8 cellular contexts compared by ENCODE assay signal in the genomic region with DNA sequence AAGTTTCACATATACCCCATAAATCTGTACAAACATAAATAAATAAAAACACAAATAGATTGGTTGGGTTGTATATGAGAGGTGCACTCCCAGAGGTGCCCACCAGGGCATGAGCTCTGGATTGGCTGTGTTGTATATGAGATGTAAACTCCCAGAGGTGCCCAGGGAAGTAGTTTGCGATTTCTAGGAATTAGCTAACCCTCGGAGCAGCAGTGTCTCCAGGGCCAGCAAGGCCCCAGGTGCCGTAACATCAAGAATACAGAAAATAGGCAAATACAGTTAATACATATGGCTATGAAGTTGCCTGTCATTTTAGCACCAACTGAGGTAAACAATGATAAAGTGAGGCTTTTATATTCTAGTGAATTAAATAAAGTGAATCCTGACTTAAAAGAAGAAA. TPM values are rescaled to one million over a fixed set of nuclear protein-coding genes. Genes with fewer than 3 reads are reported as not detected.
DNase-seq lines count a peak whose midpoint lies in the region; ATAC-seq and TF ChIP-seq lines count a peak whose summit lies in the region.

No MANE protein-coding gene starts in this region.

- H4K8ac ChIP-seq in mesendoderm (ENCODE audit: low read depth, low read length): no peak overlapping the region

- no peaks in the 10 kb centered on the region for H3K27me3 ChIP-seq in mesendoderm (ENCODE audit: insufficient read depth, low read length, poor library complexity)

- POLR2A ChIA-PET in WTC11 (lab: Charles Lee): no interaction called here

- DNase-seq in DMS 273 (lab: John Stamatoyannopoulos, UW; ENCODE audit: unreplicated experiment): peak; percentile 64
- DNase-seq in HFF-Myc (ENCODE audit: extremely low read depth, low read depth): no peak
- peak; percentile 25 for DNase-seq in WTC11 (ENCODE audit: low spot score)
- DNase-seq in mesendoderm: peak; percentile 29
- DNase-seq in activated CD4-positive, CD25-positive, alpha-beta regulatory T cell (lab: John Stamatoyannopoulos, UW): no peak
- no peak for DNase-seq in inferior parietal cortex (ENCODE audit: extremely low spot score)
- DNase-seq in NCI-H510A treated with DMSO at 0.1 percent for 48 hours (lab: John Stamatoyannopoulos, UW): no peak

- no peak overlapping the region for H3K56ac ChIP-seq in mesendoderm (ENCODE audit: low read length)

- ATAC-seq in WTC11 (peak; percentile 91), HG02798 (IDR thresholded peaks at IDR 0.05; ENCODE audit: poor library complexity, unreplicated experiment) (no peak)

- H3K4ac ChIP-seq in mesendoderm (ENCODE audit: low read depth, low read length): no peak overlapping the region

- no peak overlapping the region for H3K27ac Mint-ChIP-seq in WTC11

- peaks cover 16% of the 10 kb centered on the region for H3K27me3 Mint-ChIP-seq in WTC11 (ENCODE audit: low read depth)

- CTCF ChIA-PET in WTC11 (lab: Charles Lee): interaction anchor here (0.6 to 1.4 kb wide), 7 partner anchors 9 to 108 kb away, joined by 3 to 9 read pairs (median 4); a partner anchor contains a TSS

- peaks cover 5% of the 10 kb centered on the region; the same call in 1 of the 2 replicates for H3K4me1 Mint-ChIP-seq in WTC11

- H4K5ac ChIP-seq in mesendoderm (ENCODE audit: low read length): no peak overlapping the region

- no peak overlapping the region for H2AK5ac ChIP-seq in mesendoderm (ENCODE audit: low read length)

- no peaks in the 10 kb centered on the region for H3K36me3 ChIP-seq in mesendoderm (ENCODE audit: control insufficient read depth, insufficient read depth, low read length)

- no peak overlapping the region for H3K23ac ChIP-seq in mesendoderm (ENCODE audit: low read length)

- no peaks in the 10 kb centered on the region for H3K4me1 ChIP-seq in mesendoderm (ENCODE audit: control insufficient read depth, low read depth, low read length)

- H2BK5ac ChIP-seq in mesendoderm (ENCODE audit: low read length): no peak overlapping the region

- H3K79me1 ChIP-seq in mesendoderm (ENCODE audit: low read length): no peaks in the 10 kb centered on the region

- H3K36me3 Mint-ChIP-seq in WTC11: no peaks in the 10 kb centered on the region

- H3K4me2 ChIP-seq in mesendoderm (ENCODE audit: low read length): no peak overlapping the region

- no peak overlapping the region for H3K27ac ChIP-seq in mesendoderm (ENCODE audit: low read depth, low read length)

- no peak overlapping the region for H3K9ac ChIP-seq in mesendoderm (ENCODE audit: low read length)

- H3K18ac ChIP-seq in mesendoderm (ENCODE audit: low read length): no peak overlapping the region

- H3K9me3 Mint-ChIP-seq in WTC11: no peaks in the 10 kb centered on the region

- no peak overlapping the region for H3K4me3 Mint-ChIP-seq in WTC11

- no peaks in the 10 kb centered on the region for H3K79me2 ChIP-seq in mesendoderm (ENCODE audit: control insufficient read depth, insufficient read depth, low read length)

- TF ChIP-seq CTCF in HFF-Myc (IDR thresholded peaks at IDR 0.05; ENCODE audit: low read depth, low read length, missing control alignments) (peak; percentile 61), WTC11 (IDR thresholded peaks at IDR 0.05) (peak; percentile 39)

- H3K4me3 ChIP-seq in HFF-Myc (replicated peaks; ENCODE audit: low read depth, low read length) (no peak overlapping the region), mesendoderm (ENCODE audit: low read length) (no peak overlapping the region)

- H2BK120ac ChIP-seq in mesendoderm (ENCODE audit: low read depth, low read length): no peak overlapping the region

- no CpG with 5 or more reads among the region's 3 CpGs for WGBS in mesendoderm (ENCODE audit: extremely low coverage, insufficient coverage, low lambda C conversion rate)

- no peak overlapping the region for H2BK15ac ChIP-seq in mesendoderm (replicated peaks; ENCODE audit: low read depth)

TF ChIP-seq in WTC11, 78 proteins besides CTCF, POLR2A, EP300 and RAD21 (continues in another document):
- no peak for TF ChIP-seq ESRRA (CRISPR knock-in tag; IDR thresholded peaks at IDR 0.05; ENCODE audit: borderline replicate concordance)
- TF ChIP-seq ETV6 (CRISPR knock-in tag; IDR thresholded peaks at IDR 0.05): no peak
- TF ChIP-seq, protein P1, sequence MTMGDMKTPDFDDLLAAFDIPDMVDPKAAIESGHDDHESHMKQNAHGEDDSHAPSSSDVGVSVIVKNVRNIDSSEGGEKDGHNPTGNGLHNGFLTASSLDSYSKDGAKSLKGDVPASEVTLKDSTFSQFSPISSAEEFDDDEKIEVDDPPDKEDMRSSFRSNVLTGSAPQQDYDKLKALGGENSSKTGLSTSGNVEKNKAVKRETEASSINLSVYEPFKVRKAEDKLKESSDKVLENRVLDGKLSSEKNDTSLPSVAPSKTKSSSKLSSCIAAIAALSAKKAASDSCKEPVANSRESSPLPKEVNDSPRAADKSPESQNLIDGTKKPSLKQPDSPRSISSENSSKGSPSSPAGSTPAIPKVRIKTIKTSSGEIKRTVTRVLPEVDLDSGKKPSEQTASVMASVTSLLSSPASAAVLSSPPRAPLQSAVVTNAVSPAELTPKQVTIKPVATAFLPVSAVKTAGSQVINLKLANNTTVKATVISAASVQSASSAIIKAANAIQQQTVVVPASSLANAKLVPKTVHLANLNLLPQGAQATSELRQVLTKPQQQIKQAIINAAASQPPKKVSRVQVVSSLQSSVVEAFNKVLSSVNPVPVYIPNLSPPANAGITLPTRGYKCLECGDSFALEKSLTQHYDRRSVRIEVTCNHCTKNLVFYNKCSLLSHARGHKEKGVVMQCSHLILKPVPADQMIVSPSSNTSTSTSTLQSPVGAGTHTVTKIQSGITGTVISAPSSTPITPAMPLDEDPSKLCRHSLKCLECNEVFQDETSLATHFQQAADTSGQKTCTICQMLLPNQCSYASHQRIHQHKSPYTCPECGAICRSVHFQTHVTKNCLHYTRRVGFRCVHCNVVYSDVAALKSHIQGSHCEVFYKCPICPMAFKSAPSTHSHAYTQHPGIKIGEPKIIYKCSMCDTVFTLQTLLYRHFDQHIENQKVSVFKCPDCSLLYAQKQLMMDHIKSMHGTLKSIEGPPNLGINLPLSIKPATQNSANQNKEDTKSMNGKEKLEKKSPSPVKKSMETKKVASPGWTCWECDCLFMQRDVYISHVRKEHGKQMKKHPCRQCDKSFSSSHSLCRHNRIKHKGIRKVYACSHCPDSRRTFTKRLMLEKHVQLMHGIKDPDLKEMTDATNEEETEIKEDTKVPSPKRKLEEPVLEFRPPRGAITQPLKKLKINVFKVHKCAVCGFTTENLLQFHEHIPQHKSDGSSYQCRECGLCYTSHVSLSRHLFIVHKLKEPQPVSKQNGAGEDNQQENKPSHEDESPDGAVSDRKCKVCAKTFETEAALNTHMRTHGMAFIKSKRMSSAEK (CRISPR knock-in tag; IDR thresholded peaks at IDR 0.05; ENCODE audit: borderline replicate concordance): no peak
- no peak for TF ChIP-seq KAT7 (CRISPR knock-in tag; IDR thresholded peaks at IDR 0.05; ENCODE audit: borderline replicate concordance)
- TF ChIP-seq, protein P2, sequence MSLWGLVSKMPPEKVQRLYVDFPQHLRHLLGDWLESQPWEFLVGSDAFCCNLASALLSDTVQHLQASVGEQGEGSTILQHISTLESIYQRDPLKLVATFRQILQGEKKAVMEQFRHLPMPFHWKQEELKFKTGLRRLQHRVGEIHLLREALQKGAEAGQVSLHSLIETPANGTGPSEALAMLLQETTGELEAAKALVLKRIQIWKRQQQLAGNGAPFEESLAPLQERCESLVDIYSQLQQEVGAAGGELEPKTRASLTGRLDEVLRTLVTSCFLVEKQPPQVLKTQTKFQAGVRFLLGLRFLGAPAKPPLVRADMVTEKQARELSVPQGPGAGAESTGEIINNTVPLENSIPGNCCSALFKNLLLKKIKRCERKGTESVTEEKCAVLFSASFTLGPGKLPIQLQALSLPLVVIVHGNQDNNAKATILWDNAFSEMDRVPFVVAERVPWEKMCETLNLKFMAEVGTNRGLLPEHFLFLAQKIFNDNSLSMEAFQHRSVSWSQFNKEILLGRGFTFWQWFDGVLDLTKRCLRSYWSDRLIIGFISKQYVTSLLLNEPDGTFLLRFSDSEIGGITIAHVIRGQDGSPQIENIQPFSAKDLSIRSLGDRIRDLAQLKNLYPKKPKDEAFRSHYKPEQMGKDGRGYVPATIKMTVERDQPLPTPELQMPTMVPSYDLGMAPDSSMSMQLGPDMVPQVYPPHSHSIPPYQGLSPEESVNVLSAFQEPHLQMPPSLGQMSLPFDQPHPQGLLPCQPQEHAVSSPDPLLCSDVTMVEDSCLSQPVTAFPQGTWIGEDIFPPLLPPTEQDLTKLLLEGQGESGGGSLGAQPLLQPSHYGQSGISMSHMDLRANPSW (CRISPR knock-in tag; conservative IDR thresholded peaks at IDR 0.05; ENCODE audit: low read depth): no peak
- TF ChIP-seq TEAD1 (CRISPR knock-in tag; IDR thresholded peaks at IDR 0.05): no peak
- TF ChIP-seq, protein P3, sequence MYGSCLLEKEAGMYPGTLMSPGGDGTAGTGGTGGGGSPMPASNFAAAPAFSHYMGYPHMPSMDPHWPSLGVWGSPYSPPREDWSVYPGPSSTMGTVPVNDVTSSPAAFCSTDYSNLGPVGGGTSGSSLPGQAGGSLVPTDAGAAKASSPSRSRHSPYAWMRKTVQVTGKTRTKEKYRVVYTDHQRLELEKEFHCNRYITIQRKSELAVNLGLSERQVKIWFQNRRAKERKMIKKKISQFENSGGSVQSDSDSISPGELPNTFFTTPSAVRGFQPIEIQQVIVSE (CRISPR knock-in tag; IDR thresholded peaks at IDR 0.05; ENCODE audit: borderline replicate concordance): no peak
- TF ChIP-seq MXD4 (CRISPR knock-in tag; IDR thresholded peaks at IDR 0.05; ENCODE audit: borderline replicate concordance): no peak
- TF ChIP-seq ZNF121 (CRISPR knock-in tag; IDR thresholded peaks at IDR 0.05): no peak
- no peak for TF ChIP-seq ATF1 (CRISPR knock-in tag; IDR thresholded peaks at IDR 0.05)
- TF ChIP-seq MYBL2 (CRISPR knock-in tag; IDR thresholded peaks at IDR 0.05): no peak

RNA-seq across cellular contexts. Expression of a gene that starts 5.4 kb away (rescaled TPM):
- 16.8 to 21.4 TPM (median 19.9 TPM) in 3 replicates for total RNA-seq in WTC11 (2021)
- polyA plus RNA-seq in mesendoderm (2013, experiment 1 of 2): 23.6 TPM
- 22.9 TPM for polyA plus RNA-seq in mesendoderm (2013, experiment 2 of 2)

RNA-seq across cellular contexts. Expression of a gene that starts 14.9 kb away (rescaled TPM):
- total RNA-seq in WTC11 (2021): 24.8 to 28.1 TPM (median 27.7 TPM) in 3 replicates
- 40.4 TPM for polyA plus RNA-seq in mesendoderm (2013, experiment 1 of 2)
- polyA plus RNA-seq in mesendoderm (2013, experiment 2 of 2): 40.9 TPM

Comparison
In these comparisons a context has a peak if more than half of its experiments do, and no peak if none do; other contexts are left out.
1. DNase-seq: peak in DMS 273 (single experiment), WTC11 (single experiment) and mesendoderm (single experiment); none in HFF-Myc (single experiment), activated CD4-positive, CD25-positive, alpha-beta regulatory T cell (0 of 4), inferior parietal cortex (single experiment) and NCI-H510A treated with DMSO at 0.1 percent for 48 hours (single experiment).